In the genomic region with DNA sequence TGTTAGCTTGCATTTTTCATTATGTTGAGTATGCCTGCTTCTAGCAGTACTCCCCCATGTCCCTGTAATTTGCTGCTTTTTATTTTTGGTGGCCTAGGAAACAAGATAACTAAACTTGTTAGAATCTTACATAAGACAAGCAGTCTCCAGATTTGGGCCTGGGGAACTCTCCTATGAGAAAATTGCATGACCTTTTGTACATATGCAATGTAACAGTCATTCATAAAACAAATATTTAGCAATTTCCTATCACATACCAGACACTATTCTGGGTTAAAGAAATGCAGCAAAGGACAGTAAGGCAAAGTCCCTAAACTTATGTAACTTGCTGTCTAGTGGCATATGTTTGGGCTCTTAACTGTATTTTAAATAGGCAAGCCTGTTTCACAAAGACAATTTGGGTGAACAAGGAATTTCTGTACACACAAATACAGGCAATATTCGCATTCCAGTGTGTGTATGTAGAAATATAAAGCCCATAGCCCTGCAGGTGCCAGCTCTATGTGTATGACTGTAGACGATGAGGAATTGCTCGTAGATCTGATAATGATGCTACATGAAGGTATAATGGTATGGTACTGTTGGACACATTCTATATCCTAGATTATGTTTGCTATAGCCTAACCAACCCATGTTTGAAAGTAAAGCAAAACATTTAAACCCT, we compare ENCODE assay signal across 14 cellular contexts.
A peak's percentile ranks its signal among the peaks of the same experiment; 100 is the strongest.
DNase-seq lines count a peak whose midpoint lies in the region; ATAC-seq and TF ChIP-seq lines count a peak whose summit lies in the region.
"Had no signal": no experiment of that assay in that cellular context is flagged by ENCODE, and none has a peak within 500 bp of the region (broad histone marks: within the 10 kb centered on the region; RNA-seq: fewer than 3 reads in every experiment).

No MANE protein-coding gene starts in this region.

- H3K9ac ChIP-seq in skeletal muscle satellite cell (ENCODE audit: low read depth, low read length), result peak overlapping the region; percentile 60

- POLR2A ChIA-PET in Panc1 (lab: Charles Lee), result no interaction called here

- no peak for TF ChIP-seq POLR2A in vagina (IDR thresholded peaks at IDR 0.05)

- H3K36me3 ChIP-seq in Panc1 (ENCODE audit: control insufficient read depth, insufficient read depth, low read length) (no peaks in the 10 kb centered on the region), skeletal muscle satellite cell (ENCODE audit: insufficient read depth, low read length) (no peaks in the 10 kb centered on the region), BE2C (no peaks in the 10 kb centered on the region), vagina (no peaks in the 10 kb centered on the region)

- ATAC-seq in Panc1 (no peak), HG03196 (IDR thresholded peaks at IDR 0.05; ENCODE audit: unreplicated experiment) (no peak)
- ATAC-seq: GM23338 had no signal

- peak overlapping the region; percentile 56; the same call in 1 of the 2 replicates for H3K27ac ChIP-seq in Panc1 (ENCODE audit: low read length)
- no peak overlapping the region for H3K27ac ChIP-seq in vagina
- H3K27ac ChIP-seq: epithelial cell of prostate had no signal

- no TSS peak for BruUV-seq in Panc1 (replicated peaks; lab: Mats Ljungman, UMichigan)

- H3K27me3 ChIP-seq in Panc1 (ENCODE audit: control insufficient read depth, insufficient read depth, low read length), result no peaks in the 10 kb centered on the region
- H3K27me3 ChIP-seq in skeletal muscle satellite cell (ENCODE audit: control insufficient read depth, insufficient read depth, low read length), result no peaks in the 10 kb centered on the region
- no peaks in the 10 kb centered on the region for H3K27me3 ChIP-seq in BE2C
- no peaks in the 10 kb centered on the region for H3K27me3 ChIP-seq in vagina

- no peaks in the 10 kb centered on the region for H3K9me3 ChIP-seq in Panc1 (ENCODE audit: control insufficient read depth, insufficient read depth, low read depth, low read length)
- no peaks in the 10 kb centered on the region for H3K9me3 ChIP-seq in skeletal muscle satellite cell (replicated peaks; ENCODE audit: low read length)
- no peaks in the 10 kb centered on the region for H3K9me3 ChIP-seq in BE2C
- H3K9me3 ChIP-seq in vagina, result no peaks in the 10 kb centered on the region

- in situ Hi-C loops in Panc1 (cut with HindIII; ENCODE audit: low pct_unique_long_range_greater_than_20kb, low sequenced_read_pairs), result no loop called here

- CTCF ChIA-PET in Panc1 (lab: Charles Lee), result no interaction called here

- H3K4me1 ChIP-seq in Panc1 (ENCODE audit: control insufficient read depth, insufficient read depth, low read length) (peaks cover 4% of the 10 kb centered on the region; the same call in 1 of the 2 replicates), skeletal muscle satellite cell (ENCODE audit: control insufficient read depth, insufficient read depth, low read length) (peaks cover 13% of the 10 kb centered on the region), BE2C (no peaks in the 10 kb centered on the region), vagina (no peaks in the 10 kb centered on the region)

- H3K4me2 ChIP-seq in skeletal muscle satellite cell (ENCODE audit: low read length), result peak overlapping the region; percentile 45
- H3K4me2 ChIP-seq: GM23338 had no signal

- DNase-seq in GM04504 (ENCODE audit: low read depth) (peak; percentile 14), Panc1 (ENCODE audit: low read depth, low spot score) (peak; percentile 18), glomerular endothelial cell (ENCODE audit: extremely low read depth, low read depth, low spot score) (peak; percentile 2), BE2C (no peak), vagina (ENCODE audit: extremely low spot score in 2 of 2) (no peak), KG1 (lab: John Stamatoyannopoulos, UW) (no peak)
- DNase-seq: activated naive CD4-positive, alpha-beta T cell treated with anti-CD3 and anti-CD28 coated beads, Interleukin-2, amount 10 ng/mL, durations not matched to agents 7 days and 5 days; CD4-positive, alpha-beta memory T cell; hypothalamus; NCI-H2227 treated with DMSO at 0.1 percent for 48 hours had no signal

- TF ChIP-seq CTCF in Panc1 (IDR thresholded peaks at IDR 0.05) (no peak), BE2C (IDR thresholded peaks at IDR 0.05; ENCODE audit: low read depth, low read length) (no peak), vagina (IDR thresholded peaks at IDR 0.05) (no peak)

- H3K4me3 ChIP-seq in Panc1 (ENCODE audit: low read depth in 2 of 2, low read length in 2 of 2) (no peak overlapping the region), skeletal muscle satellite cell (ENCODE audit: low read length) (no peak overlapping the region), BE2C (ENCODE audit: low read depth, low read length) (no peak overlapping the region), vagina (no peak overlapping the region)
- H3K4me3 ChIP-seq: GM23338 had no signal

- intact Hi-C loops in Panc1 (cut with micrococcal nuclease; ENCODE audit: unreplicated experiment), result no loop called here
- intact Hi-C loops in vagina (cut with DNase I), result no loop called here

Comparison
In these comparisons a context has a peak if more than half of its experiments do, and no peak if none do; other contexts are left out.
1. DNase-seq: peak in GM04504 (single experiment), Panc1 (single experiment) and glomerular endothelial cell (single experiment); none in BE2C (single experiment), vagina (0 of 2) and KG1 (single experiment).